15 cellular contexts compared by ENCODE assay signal in the genomic region with DNA sequence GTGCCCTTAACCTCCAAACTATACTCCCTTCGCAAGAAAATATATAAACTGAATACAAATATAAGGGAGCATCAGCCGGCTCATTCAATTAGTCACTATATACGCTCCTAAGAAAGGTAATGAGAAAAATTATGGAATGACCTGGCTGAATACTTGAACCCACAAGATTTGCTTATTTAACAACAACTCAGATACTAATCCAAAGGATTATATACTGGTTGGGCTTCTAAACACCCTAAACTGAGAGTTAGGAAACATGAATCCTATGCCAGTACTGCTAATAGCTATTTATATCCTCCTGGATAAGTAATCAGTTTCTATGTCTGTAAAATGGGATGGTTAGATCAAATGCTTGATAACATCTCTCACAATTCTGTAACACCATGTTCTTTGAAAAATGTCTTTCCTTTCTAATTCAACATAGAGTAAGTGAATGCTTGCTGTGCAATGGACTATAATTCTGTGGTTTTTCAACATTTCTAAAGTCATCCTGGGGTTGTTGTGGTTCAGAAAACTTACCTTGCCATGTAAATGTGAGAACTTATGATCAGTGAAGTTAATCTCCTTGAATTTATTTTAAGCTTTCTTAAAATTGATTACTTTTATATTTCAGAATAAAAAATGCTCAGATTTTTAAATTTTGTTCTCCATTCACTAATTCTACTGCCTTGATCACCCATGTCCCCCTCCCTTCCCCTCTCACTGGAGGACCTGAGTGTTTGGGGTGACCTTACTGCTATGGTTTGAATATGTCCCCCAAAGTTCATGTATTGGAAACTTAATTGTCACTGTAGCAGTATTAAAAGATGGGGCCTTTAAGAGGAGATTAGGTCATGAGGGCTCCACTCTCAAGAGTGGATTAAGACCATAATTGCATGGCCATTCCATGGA. TPM values are rescaled to one million over a fixed set of nuclear protein-coding genes. Genes with fewer than 3 reads are reported as not detected.
DNase-seq lines count a peak whose midpoint lies in the region; ATAC-seq, FAIRE-seq and TF ChIP-seq lines count a peak whose summit lies in the region.
"Had no signal": no experiment of that assay in that cellular context is flagged by ENCODE, and none has a peak within 500 bp of the region (broad histone marks: within the 10 kb centered on the region; RNA-seq: fewer than 3 reads in every experiment).

No MANE protein-coding gene starts in this region.

- H3K9ac ChIP-seq in muscle layer of colon (ENCODE audit: low read length) = no peak overlapping the region
- H3K9ac ChIP-seq: BLaER1 treated with 17β-estradiol and CSF1 and Interleukin-3, amounts not matched to agents 10 nM and 100 nM had no signal

- H3K9me3 Mint-ChIP-seq in CD4-positive, alpha-beta memory T cell = peaks cover 0 to 12% (median 9%) of the 10 kb centered on the region in 8 donors
- peaks cover 23% of the 10 kb centered on the region for H3K9me3 Mint-ChIP-seq in activated CD4-positive, alpha-beta memory T cell treated with anti-CD3 and anti-CD28 coated beads, Interleukin-2, amount 10 ng/mL, durations not matched to agents 7 days and 5 days

- ATAC-seq in GM21723 (IDR thresholded peaks at IDR 0.05; ENCODE audit: unreplicated experiment) = peak; percentile 35

- no peaks in the 10 kb centered on the region for H3K36me3 ChIP-seq in CD4-positive, alpha-beta memory T cell (ENCODE audit: insufficient read depth, low read length)
- H3K36me3 ChIP-seq in muscle layer of colon (ENCODE audit: insufficient read depth, low read length) (peaks cover 8% of the 10 kb centered on the region), ascending aorta (no peaks in the 10 kb centered on the region)

- no peaks in the 10 kb centered on the region for H3K27me3 ChIP-seq in CD4-positive, alpha-beta memory T cell (ENCODE audit: insufficient read depth, low read length)
- H3K27me3 ChIP-seq in muscle layer of colon (ENCODE audit: control insufficient read depth in 1 of 2, insufficient read depth in 2 of 2, low read length in 2 of 2) = no peaks in the 10 kb centered on the region
- no peaks in the 10 kb centered on the region for H3K27me3 ChIP-seq in ascending aorta
- H3K27me3 ChIP-seq: BLaER1 treated with 17β-estradiol and CSF1 and Interleukin-3, amounts not matched to agents 10 nM and 100 nM had no signal

- intact Hi-C loops in CD4-positive, alpha-beta memory T cell (cut with micrococcal nuclease) = no loop called here
- intact Hi-C loops in ascending aorta (cut with DNase I) = no loop called here

- H3K9me3 ChIP-seq in CD4-positive, alpha-beta memory T cell (ENCODE audit: control insufficient read depth in 1 of 2, low read length in 2 of 2) = no peaks in the 10 kb centered on the region
- no peaks in the 10 kb centered on the region for H3K9me3 ChIP-seq in muscle layer of colon (ENCODE audit: low read length)
- no peaks in the 10 kb centered on the region for H3K9me3 ChIP-seq in ascending aorta

- H3K27me3 Mint-ChIP-seq in CD4-positive, alpha-beta memory T cell = no peaks in the 10 kb centered on the region
- no peaks in the 10 kb centered on the region for H3K27me3 Mint-ChIP-seq in activated CD4-positive, alpha-beta memory T cell treated with anti-CD3 and anti-CD28 coated beads, Interleukin-2, amount 10 ng/mL, durations not matched to agents 7 days and 5 days

- no peak overlapping the region for H3K4me3 ChIP-seq in CD4-positive, alpha-beta memory T cell (ENCODE audit: low read length in 2 of 2)
- H3K4me3 ChIP-seq in muscle layer of colon (ENCODE audit: low read depth in 1 of 2, low read length in 2 of 2) (no peak overlapping the region), ascending aorta (no peak overlapping the region)
- H3K4me3 ChIP-seq: BLaER1 treated with 17β-estradiol and CSF1 and Interleukin-3, amounts not matched to agents 10 nM and 100 nM had no signal

- TF ChIP-seq CTCF in ascending aorta (IDR thresholded peaks at IDR 0.05) = no peak

- POLR2A ChIA-PET in CD4-positive, alpha-beta memory T cell (lab: Charles Lee; ENCODE audit: partially characterized antibody) = interaction anchor here (0.7 to 4.4 kb wide), 5 partner anchors 9 to 102 kb away, joined by 3 to 51 read pairs (median 4); partner anchors contain the start of gene DUSP10
- POLR2A ChIA-PET in activated CD4-positive, alpha-beta memory T cell treated with anti-CD3 and anti-CD28 coated beads, Interleukin-2, amount 10 ng/mL, durations not matched to agents 7 days and 5 days (lab: Charles Lee) = interaction anchor here (0.7 to 8.8 kb wide), 5 partner anchors 15 to 102 kb away, joined by 3 to 174 read pairs (median 9); partner anchors contain the start of gene DUSP10

- FAIRE-seq in urothelium cell line (lab: Jason Lieb, UNC) = no peak

- peaks cover 65% of the 10 kb centered on the region for H3K4me1 ChIP-seq in CD4-positive, alpha-beta memory T cell (ENCODE audit: insufficient read depth, low read length)
- H3K4me1 ChIP-seq in muscle layer of colon (ENCODE audit: insufficient read depth, low read length) = peaks cover 65% of the 10 kb centered on the region
- peaks cover 0 to 20% of the 10 kb centered on the region in 2 donors for H3K4me1 ChIP-seq in ascending aorta

- H3K27ac Mint-ChIP-seq in CD4-positive, alpha-beta memory T cell = peak overlapping the region in 6 of 7 donors; percentile 2 to 81 (median 30)
- H3K27ac Mint-ChIP-seq in activated CD4-positive, alpha-beta memory T cell treated with anti-CD3 and anti-CD28 coated beads, Interleukin-2, amount 10 ng/mL, durations not matched to agents 7 days and 5 days = peak overlapping the region; percentile 88

- CTCF ChIA-PET in CD4-positive, alpha-beta memory T cell (lab: Charles Lee; ENCODE audit: partially characterized antibody) = interaction anchor here (0.7 kb wide), 1 partner anchor 14 kb away, joined by 3 read pairs; no protein-coding TSS in a partner anchor
- CTCF ChIA-PET in activated CD4-positive, alpha-beta memory T cell treated with anti-CD3 and anti-CD28 coated beads, Interleukin-2, amount 10 ng/mL, durations not matched to agents 7 days and 5 days (lab: Charles Lee) = interaction anchor here (0.5 to 3.8 kb wide), 5 partner anchors 13 to 55 kb away, joined by 3 to 22 read pairs (median 3); partner anchors contain the start of gene DUSP10

- no peak for DNase-seq in CD4-positive, alpha-beta memory T cell
- no peak for DNase-seq in activated CD4-positive, alpha-beta memory T cell treated with anti-CD3 and anti-CD28 coated beads, Interleukin-2, amount 10 ng/mL, durations not matched to agents 7 days and 5 days
- DNase-seq in ascending aorta (ENCODE audit: low spot score in 2 of 2) (no peak), DMS153 (lab: John Stamatoyannopoulos, UW) (no peak), Ammon's horn (ENCODE audit: low spot score) (no peak), urothelium cell line (ENCODE audit: low spot score) (no peak)
- DNase-seq: amygdala; foreskin melanocyte; islet precursor cell; Karpas-422; retina; stimulated activated CD4-positive, alpha-beta T cell treated with anti-CD3 and anti-CD28 coated beads, Interleukin-4, amount 100 ng/mL, for 24 hours had no signal

- peaks cover 39 to 65% (median 53%) of the 10 kb centered on the region in 4 donors for H3K4me1 Mint-ChIP-seq in CD4-positive, alpha-beta memory T cell
- peaks cover 76% of the 10 kb centered on the region for H3K4me1 Mint-ChIP-seq in activated CD4-positive, alpha-beta memory T cell treated with anti-CD3 and anti-CD28 coated beads, Interleukin-2, amount 10 ng/mL, durations not matched to agents 7 days and 5 days

- H3K4me3 Mint-ChIP-seq in CD4-positive, alpha-beta memory T cell = peak overlapping the region in 6 of 8 donors; percentile 6 to 81 (median 63)
- peak overlapping the region; percentile 43 for H3K4me3 Mint-ChIP-seq in activated CD4-positive, alpha-beta memory T cell treated with anti-CD3 and anti-CD28 coated beads, Interleukin-2, amount 10 ng/mL, durations not matched to agents 7 days and 5 days

- H3K36me3 Mint-ChIP-seq in CD4-positive, alpha-beta memory T cell = peaks cover 9 to 24% of the 10 kb centered on the region in 2 donors
- peaks cover 60% of the 10 kb centered on the region for H3K36me3 Mint-ChIP-seq in activated CD4-positive, alpha-beta memory T cell treated with anti-CD3 and anti-CD28 coated beads, Interleukin-2, amount 10 ng/mL, durations not matched to agents 7 days and 5 days (ENCODE audit: low read depth)

- H3K27ac ChIP-seq in CD4-positive, alpha-beta memory T cell (ENCODE audit: low read depth, low read length) = peak overlapping the region; percentile 24
- H3K27ac ChIP-seq in muscle layer of colon (ENCODE audit: low read depth, low read length) = peak overlapping the region; percentile 35
- no peak overlapping the region for H3K27ac ChIP-seq in ascending aorta
- H3K27ac ChIP-seq: BLaER1 treated with 17β-estradiol and CSF1 and Interleukin-3, amounts not matched to agents 10 nM and 100 nM had no signal

RNA-seq across cellular contexts. Expression of gene DUSP10, which starts 14.5 kb away (rescaled TPM):
- 1 to 10 TPM; 3.8 to 4.1 TPM for total RNA-seq in CD4-positive, alpha-beta memory T cell
- polyA plus RNA-seq in CD4-positive, alpha-beta memory T cell = 1 to 10 TPM; 4.5 to 9.9 TPM
- total RNA-seq in activated CD4-positive, alpha-beta memory T cell treated with anti-CD3 and anti-CD28 coated beads, Interleukin-2, amount 10 ng/mL, durations not matched to agents 7 days and 5 days = 10 to 100 TPM; 18.8 to 20.5 TPM
- 5.7 TPM for total RNA-seq in ascending aorta

Comparison
In these comparisons a context has a peak if more than half of its experiments do, and no peak if none do; other contexts are left out.
1. H3K27ac ChIP-seq: peak in CD4-positive, alpha-beta memory T cell (single experiment) and muscle layer of colon (single experiment); none in ascending aorta (0 of 2).